ENCODE assay signal across 20 cellular contexts in the genomic region with DNA sequence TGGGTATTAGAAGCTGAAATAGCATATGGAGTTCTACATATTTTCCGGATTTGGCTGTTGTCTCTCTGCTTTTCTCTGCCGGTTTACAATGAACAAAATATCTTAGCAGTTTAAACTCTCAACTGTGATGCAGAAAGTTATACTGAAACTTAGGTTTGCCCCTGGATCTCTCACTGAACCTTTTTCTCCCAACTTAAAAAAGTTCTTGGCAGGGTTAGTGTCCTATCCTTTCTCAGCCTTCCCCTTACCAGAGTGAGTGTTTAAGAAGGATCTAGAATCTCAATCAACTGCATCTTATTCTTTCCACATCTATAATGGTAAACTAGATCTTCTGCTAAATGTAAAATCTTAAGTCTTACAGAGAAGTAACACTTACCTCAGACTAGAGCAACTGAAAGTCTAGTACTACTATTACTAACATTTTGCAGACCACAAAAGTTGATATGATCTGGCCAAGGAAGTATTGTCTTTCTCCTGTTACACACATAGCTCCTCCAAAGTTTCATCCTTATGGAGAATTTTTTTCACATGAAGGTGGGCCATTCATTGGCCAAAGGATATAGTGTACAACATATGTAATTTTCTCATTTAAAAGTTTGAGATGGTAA.
A peak's percentile ranks its signal among the peaks of the same experiment; 100 is the strongest.
DNase-seq lines count a peak whose midpoint lies in the region; ATAC-seq and TF ChIP-seq lines count a peak whose summit lies in the region.
"Had no signal": no experiment of that assay in that cellular context is flagged by ENCODE, and none has a peak within 500 bp of the region (broad histone marks: within the 10 kb centered on the region; RNA-seq: fewer than 3 reads in every experiment).

No MANE protein-coding gene starts in this region.

- POLR2A ChIA-PET in CD8-positive, alpha-beta T cell (lab: Charles Lee): interaction anchor here (0.7 kb wide), 1 partner anchor 64 kb away, joined by 3 read pairs; no protein-coding TSS in a partner anchor

- H3K9me3 Mint-ChIP-seq in CD8-positive, alpha-beta T cell: peaks cover 8% of the 10 kb centered on the region
- peaks cover 23% of the 10 kb centered on the region for H3K9me3 Mint-ChIP-seq in activated T-helper 1 cell treated with anti-CD3 and anti-CD28 coated beads, Interleukin-12 subunit alpha, Interleukin-12 subunit beta, Interleukin-2, Interleukin-4 antibody, amounts not matched to agents 30 ng/mL and 10 ng/mL and 1 ng/mL, durations not matched to agents 14 hours and 24 hours and 36 hours
- no peaks in the 10 kb centered on the region for H3K9me3 Mint-ChIP-seq in natural killer cell

- H3K4me3 ChIP-seq in CD8-positive, alpha-beta T cell (ENCODE audit: low read depth, low read length): no peak overlapping the region
- H3K4me3 ChIP-seq in breast epithelium: no peak overlapping the region
- H3K4me3 ChIP-seq: lower lobe of right lung, ovary, sigmoid colon, suprapubic skin, vagina had no signal

- H3K27me3 Mint-ChIP-seq in CD8-positive, alpha-beta T cell (ENCODE audit: low read depth): no peaks in the 10 kb centered on the region
- H3K27me3 Mint-ChIP-seq in activated T-helper 1 cell treated with anti-CD3 and anti-CD28 coated beads, Interleukin-12 subunit alpha, Interleukin-12 subunit beta, Interleukin-2, Interleukin-4 antibody, amounts not matched to agents 30 ng/mL and 10 ng/mL and 1 ng/mL, durations not matched to agents 14 hours and 24 hours and 36 hours (ENCODE audit: insufficient read depth): peaks cover 3% of the 10 kb centered on the region
- H3K27me3 Mint-ChIP-seq in natural killer cell (ENCODE audit: low read depth in 2 of 2): no peaks in the 10 kb centered on the region
- H3K27me3 Mint-ChIP-seq: B cell had no signal

- peak overlapping the region; percentile 6 for H3K4me3 Mint-ChIP-seq in CD8-positive, alpha-beta T cell
- H3K4me3 Mint-ChIP-seq in activated T-helper 1 cell treated with anti-CD3 and anti-CD28 coated beads, Interleukin-12 subunit alpha, Interleukin-12 subunit beta, Interleukin-2, Interleukin-4 antibody, amounts not matched to agents 30 ng/mL and 10 ng/mL and 1 ng/mL, durations not matched to agents 14 hours and 24 hours and 36 hours: peak overlapping the region; percentile 59
- peak overlapping the region; percentile 65 for H3K4me3 Mint-ChIP-seq in natural killer cell
- H3K4me3 Mint-ChIP-seq: B cell had no signal

- H3K36me3 Mint-ChIP-seq in CD8-positive, alpha-beta T cell: peaks cover 10% of the 10 kb centered on the region
- H3K36me3 Mint-ChIP-seq in activated T-helper 1 cell treated with anti-CD3 and anti-CD28 coated beads, Interleukin-12 subunit alpha, Interleukin-12 subunit beta, Interleukin-2, Interleukin-4 antibody, amounts not matched to agents 30 ng/mL and 10 ng/mL and 1 ng/mL, durations not matched to agents 14 hours and 24 hours and 36 hours (ENCODE audit: low read depth): peaks cover 32% of the 10 kb centered on the region
- peaks cover 9% of the 10 kb centered on the region for H3K36me3 Mint-ChIP-seq in natural killer cell

- H3K9me3 ChIP-seq in CD8-positive, alpha-beta T cell (ENCODE audit: low read length): no peaks in the 10 kb centered on the region
- no peaks in the 10 kb centered on the region for H3K9me3 ChIP-seq in breast epithelium
- H3K9me3 ChIP-seq: lower lobe of right lung, ovary, sigmoid colon, suprapubic skin, vagina had no signal

- H3K27ac Mint-ChIP-seq in CD8-positive, alpha-beta T cell: peak overlapping the region; percentile 85
- H3K27ac Mint-ChIP-seq in activated T-helper 1 cell treated with anti-CD3 and anti-CD28 coated beads, Interleukin-12 subunit alpha, Interleukin-12 subunit beta, Interleukin-2, Interleukin-4 antibody, amounts not matched to agents 30 ng/mL and 10 ng/mL and 1 ng/mL, durations not matched to agents 14 hours and 24 hours and 36 hours: peak overlapping the region; percentile 86
- peak overlapping the region; percentile 88 to 90 for H3K27ac Mint-ChIP-seq in natural killer cell
- H3K27ac Mint-ChIP-seq: B cell had no signal

- peaks cover 47% of the 10 kb centered on the region for H3K4me1 Mint-ChIP-seq in CD8-positive, alpha-beta T cell (ENCODE audit: low read depth)
- H3K4me1 Mint-ChIP-seq in activated T-helper 1 cell treated with anti-CD3 and anti-CD28 coated beads, Interleukin-12 subunit alpha, Interleukin-12 subunit beta, Interleukin-2, Interleukin-4 antibody, amounts not matched to agents 30 ng/mL and 10 ng/mL and 1 ng/mL, durations not matched to agents 14 hours and 24 hours and 36 hours (ENCODE audit: low read depth): peaks cover 68% of the 10 kb centered on the region
- H3K4me1 Mint-ChIP-seq in natural killer cell: peaks cover 17 to 28% of the 10 kb centered on the region in 2 donors
- H3K4me1 Mint-ChIP-seq: B cell had no signal

- no peak for ATAC-seq in CD8-positive, alpha-beta T cell
- peak; percentile 40 for ATAC-seq in HG02885 (IDR thresholded peaks at IDR 0.05; ENCODE audit: poor library complexity, unreplicated experiment)
- ATAC-seq in natural killer cell: peak in 1 of 3 donors; percentile 27
- ATAC-seq: lower lobe of right lung had no signal

- no peaks in the 10 kb centered on the region for H3K27me3 ChIP-seq in CD8-positive, alpha-beta T cell (ENCODE audit: insufficient read depth, low read length)
- H3K27me3 ChIP-seq in breast epithelium: no peaks in the 10 kb centered on the region
- H3K27me3 ChIP-seq: sigmoid colon, suprapubic skin, vagina had no signal

- DNase-seq in CD8-positive, alpha-beta T cell: no peak
- no peak for DNase-seq in activated T-helper 1 cell treated with anti-CD3 and anti-CD28 coated beads, Interleukin-12 subunit alpha, Interleukin-12 subunit beta, Interleukin-2, Interleukin-4 antibody, amounts not matched to agents 30 ng/mL and 10 ng/mL and 1 ng/mL, durations not matched to agents 14 hours and 24 hours and 36 hours (ENCODE audit: low spot score)
- DNase-seq in natural killer cell (no peak), breast epithelium (ENCODE audit: low spot score in 2 of 2) (no peak)
- no peak for DNase-seq in activated CD8-positive, alpha-beta memory T cell treated with anti-CD3 and anti-CD28 coated beads, Interleukin-2, amount 50 U/mL, for 48 hours
- DNase-seq in stimulated activated CD4-positive, alpha-beta T cell treated with anti-CD3 and anti-CD28 coated beads, Interleukin-4, amount 100 ng/mL, for 1 hour: no peak
- DNase-seq: GDM1; head of caudate nucleus; Kasumi-1; lower lobe of right lung; NCI-H1105 treated with DMSO at 0.1 percent for 48 hours; NCI-H526; ovary; SIG-M5; sigmoid colon; stimulated activated CD4-positive, alpha-beta T cell treated with anti-CD3 and anti-CD28 coated beads, Interleukin-1b, Interleukin-23, amount 100 ng/mL, for 48 hours had no signal

- H3K27ac ChIP-seq in CD8-positive, alpha-beta T cell (ENCODE audit: low read depth, low read length): no peak overlapping the region
- no peak overlapping the region for H3K27ac ChIP-seq in breast epithelium
- H3K27ac ChIP-seq: lower lobe of right lung, ovary, sigmoid colon, suprapubic skin, vagina had no signal

- H3K4me1 ChIP-seq in CD8-positive, alpha-beta T cell (ENCODE audit: insufficient read depth, low read length): peaks cover 36% of the 10 kb centered on the region
- H3K4me1 ChIP-seq in breast epithelium: no peaks in the 10 kb centered on the region
- H3K4me1 ChIP-seq: lower lobe of right lung, sigmoid colon, suprapubic skin, vagina had no signal

- no peak for TF ChIP-seq POLR2A in breast epithelium (IDR thresholded peaks at IDR 0.05)

- no peak for TF ChIP-seq CTCF in CD8-positive, alpha-beta T cell (IDR thresholded peaks at IDR 0.05)
- TF ChIP-seq CTCF in natural killer cell (IDR thresholded peaks at IDR 0.05) (no peak), breast epithelium (IDR thresholded peaks at IDR 0.05) (no peak)

- CTCF ChIA-PET in CD8-positive, alpha-beta T cell (lab: Charles Lee): no interaction called here

- intact Hi-C loops in CD8-positive, alpha-beta T cell (cut with DNase I, micrococcal nuclease): loop anchor here in 1 of 2 experiments (10.0 kb wide), 1 partner anchor 649 kb away; no protein-coding TSS in a partner anchor
- intact Hi-C loops in activated T-helper 1 cell treated with anti-CD3 and anti-CD28 coated beads, Interleukin-12 subunit alpha, Interleukin-12 subunit beta, Interleukin-2, Interleukin-4 antibody, amounts not matched to agents 30 ng/mL and 10 ng/mL and 1 ng/mL, durations not matched to agents 14 hours and 24 hours and 36 hours (cut with micrococcal nuclease): loop anchor here (1.0 to 10.0 kb wide), 5 partner anchors 182 to 869 kb away; a partner anchor contains a TSS
- intact Hi-C loops in natural killer cell (cut with micrococcal nuclease): no loop called here
- intact Hi-C loops in breast epithelium (cut with DNase I; ENCODE audit: low total_unique reads): no loop called here

- H3K36me3 ChIP-seq in CD8-positive, alpha-beta T cell (ENCODE audit: insufficient read depth, low read length): no peaks in the 10 kb centered on the region
- H3K36me3 ChIP-seq in breast epithelium: no peaks in the 10 kb centered on the region
- H3K36me3 ChIP-seq: lower lobe of right lung, ovary, sigmoid colon, suprapubic skin, vagina had no signal

Comparison
In these comparisons a context has a peak if more than half of its experiments do, and no peak if none do; other contexts are left out.
1. H3K4me3 Mint-ChIP-seq: peak in every context shown above with its lines; median percentile 65 in natural killer cell; 59 in activated T-helper 1 cell treated with anti-CD3 and anti-CD28 coated beads, Interleukin-12 subunit alpha, Interleukin-12 subunit beta, Interleukin-2, Interleukin-4 antibody, amounts not matched to agents 30 ng/mL and 10 ng/mL and 1 ng/mL, durations not matched to agents 14 hours and 24 hours and 36 hours; 6 in CD8-positive, alpha-beta T cell.